ENCODE assay signal across 8 cellular contexts in the genomic region with DNA sequence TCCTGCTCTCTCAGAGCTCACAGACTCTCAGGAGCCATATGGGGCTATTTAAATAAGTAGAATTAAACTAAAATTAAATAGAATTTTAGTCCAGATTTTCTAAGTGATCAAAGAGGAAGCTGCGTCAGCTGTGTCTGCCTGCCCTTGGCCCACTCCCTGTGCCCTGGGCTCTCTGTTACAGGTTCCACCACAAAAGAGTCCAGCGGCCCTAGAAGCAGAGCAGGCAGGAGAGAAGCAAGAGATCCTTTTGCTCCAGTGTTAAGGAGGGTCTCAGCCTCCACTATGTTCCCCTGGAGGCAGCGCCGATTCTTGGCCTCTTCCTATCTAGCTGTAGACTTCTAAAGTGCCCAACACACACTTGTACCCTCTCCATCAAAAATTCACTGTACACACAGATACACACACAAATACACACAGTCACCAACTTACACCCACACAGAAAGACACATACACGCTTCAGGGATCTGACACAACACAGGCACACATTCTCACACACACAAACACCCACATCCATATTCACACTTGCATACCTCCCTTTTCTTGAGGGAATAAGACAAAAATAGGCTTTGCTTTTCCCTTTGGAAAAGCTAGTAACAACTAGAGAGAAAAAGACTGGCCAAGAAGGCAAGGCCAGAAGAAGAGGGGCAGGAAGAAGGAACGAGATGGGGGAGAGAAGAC. TPM values are rescaled to one million over a fixed set of nuclear protein-coding genes. Genes with fewer than 3 reads are reported as not detected.
DNase-seq lines count a peak whose midpoint lies in the region; ATAC-seq and TF ChIP-seq lines count a peak whose summit lies in the region.

No MANE protein-coding gene starts in this region.

- H3K9ac ChIP-seq in mucosa of rectum (ENCODE audit: low read depth in 1 of 2, low read length in 2 of 2): peak overlapping the region; percentile 48 to 50

- no peaks in the 10 kb centered on the region for H3K9me3 ChIP-seq in right atrium auricular region
- no peaks in the 10 kb centered on the region for H3K9me3 ChIP-seq in mucosa of rectum (ENCODE audit: control insufficient read depth in 2 of 2, low read length in 2 of 2)
- H3K9me3 ChIP-seq in vagina: no peaks in the 10 kb centered on the region

- no peak for DNase-seq in right atrium auricular region (ENCODE audit: low spot score)
- DNase-seq in left ventricle myocardium superior: no peak
- no peak for DNase-seq in vagina (ENCODE audit: extremely low spot score in 2 of 2)
- no peak for DNase-seq in islet precursor cell
- no peak for DNase-seq in stimulated activated CD4-positive, alpha-beta T cell treated with anti-CD3 and anti-CD28 coated beads, Interleukin-15, amount 100 ng/mL, for 24 hours

- no peaks in the 10 kb centered on the region for H3K36me3 ChIP-seq in right atrium auricular region
- H3K36me3 ChIP-seq in mucosa of rectum (ENCODE audit: control insufficient read depth in 2 of 2, insufficient read depth in 2 of 2, low read length in 2 of 2): no peaks in the 10 kb centered on the region
- no peaks in the 10 kb centered on the region for H3K36me3 ChIP-seq in vagina

- H3K4me1 ChIP-seq in right atrium auricular region: peaks cover 0 to 48% of the 10 kb centered on the region in 2 donors
- H3K4me1 ChIP-seq in mucosa of rectum (ENCODE audit: control insufficient read depth in 2 of 2, insufficient read depth in 2 of 2, low read length in 2 of 2): peaks cover 45 to 55% of the 10 kb centered on the region in 2 donors
- peaks cover 52% of the 10 kb centered on the region for H3K4me1 ChIP-seq in vagina

- H3K4me3 ChIP-seq in right atrium auricular region (no peak overlapping the region), mucosa of rectum (ENCODE audit: low read length in 2 of 2) (peak overlapping the region; percentile 38 to 56), vagina (no peak overlapping the region)

- no peaks in the 10 kb centered on the region for H3K27me3 ChIP-seq in right atrium auricular region
- no peaks in the 10 kb centered on the region for H3K27me3 ChIP-seq in mucosa of rectum (ENCODE audit: control insufficient read depth in 2 of 2, insufficient read depth in 2 of 2, low read length in 2 of 2)
- no peaks in the 10 kb centered on the region for H3K27me3 ChIP-seq in vagina

- TF ChIP-seq CTCF in right atrium auricular region (IDR thresholded peaks at IDR 0.05) (no peak), vagina (IDR thresholded peaks at IDR 0.05) (no peak)

- intact Hi-C loops in left ventricle myocardium superior (cut with micrococcal nuclease) (no loop called here), vagina (cut with DNase I) (no loop called here)

- ATAC-seq in left ventricle myocardium superior (no peak), HG02870 (IDR thresholded peaks at IDR 0.05; ENCODE audit: unreplicated experiment) (no peak)

- no peak for TF ChIP-seq POLR2A in vagina (IDR thresholded peaks at IDR 0.05)

- H3K27ac ChIP-seq in right atrium auricular region (peak overlapping the region; percentile 73 to 74), adipose tissue (ENCODE audit: low read depth, low read length) (peak overlapping the region; percentile 28), mucosa of rectum (ENCODE audit: low read depth in 2 of 2, low read length in 2 of 2) (peak overlapping the region; percentile 85 to 87), vagina (peak overlapping the region; percentile 87)

- 53 to 87% (median 55%) methylated on average over 6 of the region's 6 CpGs for WGBS in adipose tissue, 3 donors

RNA-seq across cellular contexts. Expression of gene TNIP1, which starts 5.5 kb away (rescaled TPM):
- total RNA-seq in right atrium auricular region: 10 to 100 TPM; 68.9 to 92.6 TPM
- total RNA-seq in left ventricle myocardium superior: 137 TPM
- 100 to 1,000 TPM in 1 of 3 donors, 10 to 100 TPM in 2; 62.7 to 264 (median 97.5) TPM for polyA plus RNA-seq in adipose tissue
- 92.6 TPM for total RNA-seq in vagina

Comparison
In these comparisons a context has a peak if more than half of its experiments do, and no peak if none do; other contexts are left out.
1. H3K27ac ChIP-seq: peak in every context shown above with its lines; median percentile 87 in vagina; 86 in mucosa of rectum; 74 in right atrium auricular region; 28 in adipose tissue.
2. H3K4me3 ChIP-seq: peak in mucosa of rectum (2 of 2); none in right atrium auricular region (0 of 2) and vagina (0 of 2).